In genomic region chr2:215409331-215410127, GRCh38 we compare ENCODE assay signal across 13 cellular contexts. TPM values are rescaled to one million over a fixed set of nuclear protein-coding genes. Genes with fewer than 3 reads are reported as not detected.
DNase-seq lines count a peak whose midpoint lies in the region; ATAC-seq and TF ChIP-seq lines count a peak whose summit lies in the region.
"Had no signal": no experiment of that assay in that cellular context is flagged by ENCODE, and none has a peak within 500 bp of the region (broad histone marks: within the 10 kb centered on the region; RNA-seq: fewer than 3 reads in every experiment).

No MANE protein-coding gene starts in this region.

- no peak for TF ChIP-seq EP300 in gastroesophageal sphincter (IDR thresholded peaks at IDR 0.05)

- no peaks in the 10 kb centered on the region for H3K36me3 Mint-ChIP-seq in activated CD4-positive, alpha-beta memory T cell treated with anti-CD3 and anti-CD28 coated beads, Interleukin-2, amount 10 ng/mL, durations not matched to agents 7 days and 5 days (ENCODE audit: low read depth)
- H3K36me3 Mint-ChIP-seq in stimulated activated effector memory CD8-positive, alpha-beta T cell treated with anti-CD3 and anti-CD28 coated beads, Interleukin-12 subunit alpha, Interleukin-12 subunit beta, amount 100 ng/mL, for 72 hours: no peaks in the 10 kb centered on the region
- peaks cover 42% of the 10 kb centered on the region for H3K36me3 Mint-ChIP-seq in neural progenitor cell

- TF ChIP-seq POLR2A in gastroesophageal sphincter (IDR thresholded peaks at IDR 0.05): no peak

- no peaks in the 10 kb centered on the region for H3K9me3 Mint-ChIP-seq in activated CD4-positive, alpha-beta memory T cell treated with anti-CD3 and anti-CD28 coated beads, Interleukin-2, amount 10 ng/mL, durations not matched to agents 7 days and 5 days
- H3K9me3 Mint-ChIP-seq in stimulated activated effector memory CD8-positive, alpha-beta T cell treated with anti-CD3 and anti-CD28 coated beads, Interleukin-12 subunit alpha, Interleukin-12 subunit beta, amount 100 ng/mL, for 72 hours: no peaks in the 10 kb centered on the region
- no peaks in the 10 kb centered on the region for H3K9me3 Mint-ChIP-seq in neural progenitor cell
- H3K9me3 Mint-ChIP-seq: neural crest cell had no signal

- H3K27me3 ChIP-seq in gastroesophageal sphincter: no peaks in the 10 kb centered on the region
- H3K27me3 ChIP-seq in MM.1S (replicated peaks; ENCODE audit: insufficient read depth, low read length): no peaks in the 10 kb centered on the region
- H3K27me3 ChIP-seq in neural progenitor cell: no peaks in the 10 kb centered on the region
- H3K27me3 ChIP-seq: suprapubic skin had no signal

- H3K27ac ChIP-seq in gastroesophageal sphincter (peak overlapping the region in 3 of 4 donors; percentile 73 to 80 (median 76)), MM.1S (ENCODE audit: low read length) (no peak overlapping the region), neural progenitor cell (no peak overlapping the region)
- H3K27ac ChIP-seq: suprapubic skin had no signal

- H4K20me1 ChIP-seq in MM.1S (ENCODE audit: insufficient read depth, low read length): no peaks in the 10 kb centered on the region
- no peaks in the 10 kb centered on the region for H4K20me1 ChIP-seq in neural progenitor cell (ENCODE audit: low read depth)

- H3K27ac Mint-ChIP-seq in activated CD4-positive, alpha-beta memory T cell treated with anti-CD3 and anti-CD28 coated beads, Interleukin-2, amount 10 ng/mL, durations not matched to agents 7 days and 5 days: no peak overlapping the region
- H3K27ac Mint-ChIP-seq in stimulated activated effector memory CD8-positive, alpha-beta T cell treated with anti-CD3 and anti-CD28 coated beads, Interleukin-12 subunit alpha, Interleukin-12 subunit beta, amount 100 ng/mL, for 72 hours: no peak overlapping the region
- no peak overlapping the region for H3K27ac Mint-ChIP-seq in neural progenitor cell

- H2AFZ ChIP-seq in MM.1S (ENCODE audit: low read length) (no peak overlapping the region), neural progenitor cell (replicated peaks) (no peak overlapping the region)

- WGBS in gastroesophageal sphincter (ENCODE audit: low coverage in 1 of 2), 2 donors: 51 to 80% methylated on average over 4 to 12 of the region's 18 CpGs

- CTCF ChIA-PET in activated CD4-positive, alpha-beta memory T cell treated with anti-CD3 and anti-CD28 coated beads, Interleukin-2, amount 10 ng/mL, durations not matched to agents 7 days and 5 days (lab: Charles Lee): interaction anchor here (0.6 to 0.8 kb wide), 2 partner anchors 23 to 139 kb away, joined by 3 to 4 read pairs; no protein-coding TSS in a partner anchor

- H3K36me3 ChIP-seq in gastroesophageal sphincter (peaks cover 4 to 92% of the 10 kb centered on the region in 2 donors), MM.1S (replicated peaks; ENCODE audit: insufficient read depth, low read length) (no peaks in the 10 kb centered on the region), neural progenitor cell (no peaks in the 10 kb centered on the region)

- no peak overlapping the region for H3K4me3 ChIP-seq in gastroesophageal sphincter
- no peak overlapping the region for H3K4me3 ChIP-seq in MM.1S (ENCODE audit: low read length)
- no peak overlapping the region for H3K4me3 ChIP-seq in neural progenitor cell
- H3K4me3 ChIP-seq: suprapubic skin had no signal

- H3K27me3 Mint-ChIP-seq in activated CD4-positive, alpha-beta memory T cell treated with anti-CD3 and anti-CD28 coated beads, Interleukin-2, amount 10 ng/mL, durations not matched to agents 7 days and 5 days: peaks cover 10% of the 10 kb centered on the region
- H3K27me3 Mint-ChIP-seq in neural progenitor cell (ENCODE audit: insufficient read depth, low read depth): peaks cover 2% of the 10 kb centered on the region

- no peak overlapping the region for H3K4me3 Mint-ChIP-seq in activated CD4-positive, alpha-beta memory T cell treated with anti-CD3 and anti-CD28 coated beads, Interleukin-2, amount 10 ng/mL, durations not matched to agents 7 days and 5 days
- H3K4me3 Mint-ChIP-seq in stimulated activated effector memory CD8-positive, alpha-beta T cell treated with anti-CD3 and anti-CD28 coated beads, Interleukin-12 subunit alpha, Interleukin-12 subunit beta, amount 100 ng/mL, for 72 hours: no peak overlapping the region
- H3K4me3 Mint-ChIP-seq in neural progenitor cell: no peak overlapping the region
- H3K4me3 Mint-ChIP-seq: neural crest cell had no signal

- H3K79me2 ChIP-seq in MM.1S (ENCODE audit: low read length) (no peaks in the 10 kb centered on the region), neural progenitor cell (ENCODE audit: low read depth) (no peaks in the 10 kb centered on the region)

- H3K4me1 ChIP-seq in gastroesophageal sphincter: peaks cover 0 to 40% (median 7%) of the 10 kb centered on the region in 3 donors
- H3K4me1 ChIP-seq in MM.1S (ENCODE audit: low read length): no peaks in the 10 kb centered on the region
- H3K4me1 ChIP-seq in neural progenitor cell: no peaks in the 10 kb centered on the region
- H3K4me1 ChIP-seq: suprapubic skin had no signal

- H3K4me2 ChIP-seq in MM.1S (ENCODE audit: low read depth, low read length): no peak overlapping the region
- H3K4me2 ChIP-seq in neural progenitor cell: no peak overlapping the region

- peak; percentile 3 to 10 (median 8) for DNase-seq in activated CD8-positive, alpha-beta memory T cell treated with anti-CD3 and anti-CD28 coated beads for 48 hours (ENCODE audit: low read depth in 2 of 3, low spot score in 2 of 3)
- DNase-seq in activated CD8-positive, alpha-beta memory T cell treated with anti-CD3 and anti-CD28 coated beads for 24 hours: no peak
- DNase-seq in activated CD4-positive, alpha-beta memory T cell treated with anti-CD3 and anti-CD28 coated beads, Interleukin-2, amount 10 ng/mL, durations not matched to agents 7 days and 5 days: peak; percentile 20
- DNase-seq in stimulated activated effector memory CD8-positive, alpha-beta T cell treated with anti-CD3 and anti-CD28 coated beads, Interleukin-12 subunit alpha, Interleukin-12 subunit beta, amount 100 ng/mL, for 72 hours (ENCODE audit: low spot score in 2 of 2): no peak
- no peak for DNase-seq in MM.1S
- DNase-seq in Kasumi-1 (lab: John Stamatoyannopoulos, UW): no peak
- DNase-seq in neural progenitor cell (ENCODE audit: low spot score): no peak
- DNase-seq: DMS79 treated with DMSO at 0.1 percent for 48 hours, NCI-H1092 treated with DMSO at 0.1 percent for 48 hours, NCI-H748 treated with DMSO at 0.1 percent for 48 hours had no signal

- ATAC-seq in gastroesophageal sphincter: no peak
- peak; percentile 75 for ATAC-seq in stimulated activated effector memory CD8-positive, alpha-beta T cell treated with anti-CD3 and anti-CD28 coated beads, Interleukin-12 subunit alpha, Interleukin-12 subunit beta, amount 100 ng/mL, for 72 hours

- POLR2A ChIA-PET in activated CD4-positive, alpha-beta memory T cell treated with anti-CD3 and anti-CD28 coated beads, Interleukin-2, amount 10 ng/mL, durations not matched to agents 7 days and 5 days (lab: Charles Lee): no interaction called here

- H3F3A ChIP-seq in MM.1S (ENCODE audit: insufficient read depth, low read length): no peaks in the 10 kb centered on the region
- H3F3A ChIP-seq in neural progenitor cell (ENCODE audit: low read depth): no peaks in the 10 kb centered on the region

- H3K9me2 ChIP-seq in MM.1S (replicated peaks; ENCODE audit: insufficient read depth, low read length): no peaks in the 10 kb centered on the region

- no peak overlapping the region for H3K9ac ChIP-seq in MM.1S (ENCODE audit: low read length)
- no peak overlapping the region for H3K9ac ChIP-seq in neural progenitor cell

- H3K9me3 ChIP-seq in gastroesophageal sphincter: no peaks in the 10 kb centered on the region
- H3K9me3 ChIP-seq in MM.1S (replicated peaks; ENCODE audit: insufficient read depth, low read length): no peaks in the 10 kb centered on the region
- H3K9me3 ChIP-seq in neural progenitor cell (ENCODE audit: low read depth): no peaks in the 10 kb centered on the region
- H3K9me3 ChIP-seq: suprapubic skin had no signal

- peaks cover 18% of the 10 kb centered on the region for H3K4me1 Mint-ChIP-seq in activated CD4-positive, alpha-beta memory T cell treated with anti-CD3 and anti-CD28 coated beads, Interleukin-2, amount 10 ng/mL, durations not matched to agents 7 days and 5 days
- peaks cover 14% of the 10 kb centered on the region for H3K4me1 Mint-ChIP-seq in stimulated activated effector memory CD8-positive, alpha-beta T cell treated with anti-CD3 and anti-CD28 coated beads, Interleukin-12 subunit alpha, Interleukin-12 subunit beta, amount 100 ng/mL, for 72 hours
- no peaks in the 10 kb centered on the region for H3K4me1 Mint-ChIP-seq in neural progenitor cell
- H3K4me1 Mint-ChIP-seq: neural crest cell had no signal

- TF ChIP-seq CTCF in gastroesophageal sphincter (IDR thresholded peaks at IDR 0.05): no peak
- no peak for TF ChIP-seq CTCF in MM.1S (IDR thresholded peaks at IDR 0.05; ENCODE audit: low read length)
- TF ChIP-seq CTCF in neural progenitor cell (IDR thresholded peaks at IDR 0.05): no peak

RNA-seq across cellular contexts. Expression of gene FN1, which starts 26.3 kb away (rescaled TPM):
- total RNA-seq in activated CD4-positive, alpha-beta memory T cell treated with anti-CD3 and anti-CD28 coated beads, Interleukin-2, amount 10 ng/mL, durations not matched to agents 7 days and 5 days: 1 to 10 TPM; 1.8 to 2.2 TPM
- 1,000 to 10,000 TPM; 1,699 to 4,986 (median 1,920) TPM for total RNA-seq in gastroesophageal sphincter
- 52.0 and 77.6 TPM in 2 replicates for total RNA-seq in neural progenitor cell (ENCODE audit: low replicate concordance)

Comparison
In these comparisons a context has a peak if more than half of its experiments do, and no peak if none do; other contexts are left out.
1. DNase-seq: peak in activated CD8-positive, alpha-beta memory T cell treated with anti-CD3 and anti-CD28 coated beads for 48 hours (3 of 3) and activated CD4-positive, alpha-beta memory T cell treated with anti-CD3 and anti-CD28 coated beads, Interleukin-2, amount 10 ng/mL, durations not matched to agents 7 days and 5 days (single experiment); none in activated CD8-positive, alpha-beta memory T cell treated with anti-CD3 and anti-CD28 coated beads for 24 hours (single experiment), stimulated activated effector memory CD8-positive, alpha-beta T cell treated with anti-CD3 and anti-CD28 coated beads, Interleukin-12 subunit alpha, Interleukin-12 subunit beta, amount 100 ng/mL, for 72 hours (0 of 2), MM.1S (single experiment), Kasumi-1 (0 of 2) and neural progenitor cell (single experiment).
2. H3K27ac ChIP-seq: peak in gastroesophageal sphincter (3 of 4); none in MM.1S (single experiment) and neural progenitor cell (single experiment).
3. RNA of gene FN1, which starts 26.3 kb away (total RNA-seq): 1,699 to 4,986 TPM in gastroesophageal sphincter; 52.0 to 77.6 TPM in neural progenitor cell and 1.8 to 2.2 TPM in activated CD4-positive, alpha-beta memory T cell treated with anti-CD3 and anti-CD28 coated beads, Interleukin-2, amount 10 ng/mL, durations not matched to agents 7 days and 5 days; every median in the first group is over 10 times any median in the second.